In the genomic region with DNA sequence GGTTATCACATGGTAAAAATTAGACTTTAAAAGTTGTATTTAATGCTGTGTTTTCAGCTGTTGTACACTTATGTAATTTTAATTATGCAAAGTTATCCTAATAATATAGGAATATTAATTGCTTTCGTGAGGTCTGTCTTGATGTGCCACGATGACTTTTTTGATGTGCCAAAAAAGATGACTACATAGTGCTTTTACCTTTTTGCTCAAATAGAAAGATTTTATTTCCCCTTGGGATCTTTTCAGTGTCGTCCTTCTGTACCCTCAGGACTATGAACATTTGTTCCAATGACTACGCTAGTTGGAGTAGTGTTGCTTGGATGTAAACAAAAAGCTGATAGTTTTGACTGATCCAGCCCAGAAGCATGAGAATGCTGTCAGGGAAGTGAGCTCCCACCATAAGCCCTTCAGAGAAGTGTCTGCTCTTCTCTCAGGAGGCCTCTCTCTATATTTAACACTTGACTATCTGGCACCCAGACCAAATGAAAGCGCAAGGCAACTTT, we compare ENCODE assay signal across 8 cellular contexts. TPM values are rescaled to one million over a fixed set of nuclear protein-coding genes. Genes with fewer than 3 reads are reported as not detected.
A peak's percentile ranks its signal among the peaks of the same experiment; 100 is the strongest.
DNase-seq lines count a peak whose midpoint lies in the region; ATAC-seq and TF ChIP-seq lines count a peak whose summit lies in the region.

No MANE protein-coding gene starts in this region.

- peak overlapping the region; percentile 98 for H3K4me3 Mint-ChIP-seq in activated CD4-positive, alpha-beta T cell treated with anti-CD3 and anti-CD28 coated beads for 36 hours
- peak overlapping the region; percentile 94 for H3K4me3 Mint-ChIP-seq in activated T-helper 17 cell treated with anti-CD3 and anti-CD28 coated beads, Interleukin-2, amount 50 U/mL, for 72 hours
- H3K4me3 Mint-ChIP-seq in immature natural killer cell: peak overlapping the region; percentile 93 to 98 (median 97)

- peak in 1 of 2 donors; percentile 23 for TF ChIP-seq CTCF in suprapubic skin (IDR thresholded peaks at IDR 0.05)

- peaks cover 19% of the 10 kb centered on the region for H3K4me1 Mint-ChIP-seq in activated CD4-positive, alpha-beta T cell treated with anti-CD3 and anti-CD28 coated beads for 36 hours
- peaks cover 21% of the 10 kb centered on the region for H3K4me1 Mint-ChIP-seq in activated T-helper 17 cell treated with anti-CD3 and anti-CD28 coated beads, Interleukin-2, amount 50 U/mL, for 72 hours
- H3K4me1 Mint-ChIP-seq in immature natural killer cell: peaks cover 47 to 53% of the 10 kb centered on the region in 2 donors

- H3K4me1 ChIP-seq in suprapubic skin: peaks cover 44% of the 10 kb centered on the region

- CTCF ChIA-PET in activated CD4-positive, alpha-beta T cell treated with anti-CD3 and anti-CD28 coated beads for 36 hours (lab: Charles Lee): interaction anchor here (0.6 to 4.9 kb wide), 28 partner anchors 9 to 842 kb away, joined by 3 to 71 read pairs (median 4); partner anchors contain the start of genes PPIL6 and SMPD2
- CTCF ChIA-PET in HEK293T (lab: Yijun Ruan, JAX): interaction anchor here (0.6 to 2.4 kb wide), 12 partner anchors 8 to 415 kb away, joined by 3 to 17 read pairs (median 4); no protein-coding TSS in a partner anchor

- WGBS in suprapubic skin: 14% methylated on average over 5 of the region's 5 CpGs

- H3K4me3 ChIP-seq in suprapubic skin: peak overlapping the region; percentile 97

- intact Hi-C loops in activated CD4-positive, alpha-beta T cell treated with anti-CD3 and anti-CD28 coated beads for 36 hours (cut with DNase I, micrococcal nuclease): loop anchor here (1.0 to 5.0 kb wide), 14 partner anchors 57 to 1561 kb away; partner anchors contain the start of genes AK9 (in 1 of the 2), AMD1 (in 1 of the 2), CDC40 (in 1 of the 2) and FIG4 (in 1 of the 2)

- no peak for TF ChIP-seq EP300 in suprapubic skin (IDR thresholded peaks at IDR 0.05)

- no peak for DNase-seq in activated CD4-positive, alpha-beta T cell treated with anti-CD3 and anti-CD28 coated beads for 36 hours
- DNase-seq in activated CD4-positive, alpha-beta T cell treated with anti-CD3 and anti-CD28 coated beads, Interleukin-2, amount 50 U/mL, for 4 hours: no peak
- no peak for DNase-seq in immature natural killer cell
- no peak for DNase-seq in suprapubic skin (ENCODE audit: low spot score in 2 of 2)
- DNase-seq in HEK293T (ENCODE audit: extremely low spot score): no peak
- no peak for DNase-seq in GM03348 (ENCODE audit: low spot score)

- H3K27ac ChIP-seq in suprapubic skin: peak overlapping the region; percentile 100

- ATAC-seq in activated CD4-positive, alpha-beta T cell treated with anti-CD3 and anti-CD28 coated beads for 36 hours: no peak
- ATAC-seq in activated T-helper 17 cell treated with anti-CD3 and anti-CD28 coated beads, Interleukin-2, amount 50 U/mL, for 72 hours (replicated peaks): no peak
- ATAC-seq in HG02763 (IDR thresholded peaks at IDR 0.05; ENCODE audit: unreplicated experiment): no peak

- peak overlapping the region; percentile 99 for H3K27ac Mint-ChIP-seq in activated CD4-positive, alpha-beta T cell treated with anti-CD3 and anti-CD28 coated beads for 36 hours
- peak overlapping the region; percentile 97 for H3K27ac Mint-ChIP-seq in activated T-helper 17 cell treated with anti-CD3 and anti-CD28 coated beads, Interleukin-2, amount 50 U/mL, for 72 hours
- H3K27ac Mint-ChIP-seq in immature natural killer cell: peak overlapping the region; percentile 99 to 100 (median 99)

- no peaks in the 10 kb centered on the region for H3K9me3 Mint-ChIP-seq in activated CD4-positive, alpha-beta T cell treated with anti-CD3 and anti-CD28 coated beads for 36 hours (ENCODE audit: low read depth)
- no peaks in the 10 kb centered on the region for H3K9me3 Mint-ChIP-seq in activated T-helper 17 cell treated with anti-CD3 and anti-CD28 coated beads, Interleukin-2, amount 50 U/mL, for 72 hours
- no peaks in the 10 kb centered on the region for H3K9me3 Mint-ChIP-seq in immature natural killer cell

- H3K9me3 ChIP-seq in suprapubic skin: no peaks in the 10 kb centered on the region

- no peaks in the 10 kb centered on the region for H3K27me3 ChIP-seq in suprapubic skin

- peaks cover 4% of the 10 kb centered on the region for H3K36me3 ChIP-seq in suprapubic skin

- H3K27me3 Mint-ChIP-seq in activated CD4-positive, alpha-beta T cell treated with anti-CD3 and anti-CD28 coated beads for 36 hours: no peaks in the 10 kb centered on the region
- no peaks in the 10 kb centered on the region for H3K27me3 Mint-ChIP-seq in activated T-helper 17 cell treated with anti-CD3 and anti-CD28 coated beads, Interleukin-2, amount 50 U/mL, for 72 hours
- H3K27me3 Mint-ChIP-seq in immature natural killer cell (ENCODE audit: low read depth in 3 of 3): peaks cover 19 to 22% (median 21%) of the 10 kb centered on the region in 3 donors

- TF ChIP-seq POLR2A in suprapubic skin (IDR thresholded peaks at IDR 0.05): no peak

- POLR2A ChIA-PET in activated CD4-positive, alpha-beta T cell treated with anti-CD3 and anti-CD28 coated beads for 36 hours (lab: Charles Lee): interaction anchor here (0.7 to 4.5 kb wide), 11 partner anchors 10 to 871 kb away, joined by 3 to 60 read pairs (median 4); partner anchors contain the start of genes CEP57L1 and SESN1
- POLR2A ChIA-PET in HEK293T (lab: Yijun Ruan, JAX): interaction anchor here (0.6 to 3.1 kb wide), 22 partner anchors 8 to 821 kb away, joined by 3 to 18 read pairs (median 4); partner anchors contain the start of genes CEP57L1, PPIL6, SESN1 and SMPD2

- peaks cover 27% of the 10 kb centered on the region for H3K36me3 Mint-ChIP-seq in activated CD4-positive, alpha-beta T cell treated with anti-CD3 and anti-CD28 coated beads for 36 hours (ENCODE audit: low read depth)
- peaks cover 43% of the 10 kb centered on the region for H3K36me3 Mint-ChIP-seq in activated T-helper 17 cell treated with anti-CD3 and anti-CD28 coated beads, Interleukin-2, amount 50 U/mL, for 72 hours (ENCODE audit: low read depth)
- H3K36me3 Mint-ChIP-seq in immature natural killer cell: peaks cover 0 to 5% (median 5%) of the 10 kb centered on the region in 3 donors

TF ChIP-seq in HEK293T, 16 proteins besides CTCF, POLR2A, EP300 and RAD21:
- TF ChIP-seq SUZ12 (IDR thresholded peaks at IDR 0.05): no peak
- TF ChIP-seq FOXA1 (IDR thresholded peaks at IDR 0.05): no peak
- TF ChIP-seq NFRKB (IDR thresholded peaks at IDR 0.05): no peak
- no peak for TF ChIP-seq ZNF384 (IDR thresholded peaks at IDR 0.05)
- no peak for TF ChIP-seq TARDBP (IDR thresholded peaks at IDR 0.05)
- TF ChIP-seq FOXK2 (IDR thresholded peaks at IDR 0.05): no peak
- TF ChIP-seq SP1 (IDR thresholded peaks at IDR 0.05): no peak
TF ChIP-seq in HEK293T: peak in this region for 0.

RNA-seq across cellular contexts. Expression of gene CD164, which starts 1.2 kb away (rescaled TPM):
- total RNA-seq in activated CD4-positive, alpha-beta T cell treated with anti-CD3 and anti-CD28 coated beads for 36 hours: 100 to 1,000 TPM; 209 to 215 TPM
- 100 to 1,000 TPM; 178 to 205 TPM for total RNA-seq in activated T-helper 17 cell treated with anti-CD3 and anti-CD28 coated beads, Interleukin-2, amount 50 U/mL, for 72 hours
- 100 to 1,000 TPM; 433 to 825 (median 521) TPM for polyA plus RNA-seq in immature natural killer cell
- total RNA-seq in suprapubic skin: 100 to 1,000 TPM; 122 to 174 (median 139) TPM

RNA-seq across cellular contexts. Expression of gene PPIL6, which starts 56.9 kb away (rescaled TPM):
- under 1 TPM in 1 of 2 experiments, not detected in 1; 0.09 TPM for total RNA-seq in activated CD4-positive, alpha-beta T cell treated with anti-CD3 and anti-CD28 coated beads for 36 hours
- under 1 TPM in 1 of 2 donors, not detected in 1; 0.39 TPM for total RNA-seq in activated T-helper 17 cell treated with anti-CD3 and anti-CD28 coated beads, Interleukin-2, amount 50 U/mL, for 72 hours
- 1 to 10 TPM in 1 of 3 donors, under 1 TPM in 2; 0.15 to 1.0 (median 0.44) TPM for polyA plus RNA-seq in immature natural killer cell
- 1 to 10 TPM; 1.7 to 7.9 (median 3.2) TPM for total RNA-seq in suprapubic skin

RNA-seq across cellular contexts. Expression of gene SMPD2, which starts 57.0 kb away (rescaled TPM):
- total RNA-seq in activated CD4-positive, alpha-beta T cell treated with anti-CD3 and anti-CD28 coated beads for 36 hours: 1 to 10 TPM; 7.5 to 9.5 TPM
- 1 to 10 TPM; 8.0 to 9.7 TPM for total RNA-seq in activated T-helper 17 cell treated with anti-CD3 and anti-CD28 coated beads, Interleukin-2, amount 50 U/mL, for 72 hours
- 10 to 100 TPM; 10.2 to 19.0 (median 13.2) TPM for polyA plus RNA-seq in immature natural killer cell
- total RNA-seq in suprapubic skin: 10 to 100 TPM; 21.8 to 34.5 (median 28.1) TPM
